In genomic region chr13:62502606-62503005, GRCh38 we compare ENCODE assay signal across 6 cellular contexts.
"Had no signal": no experiment of that assay in that cellular context is flagged by ENCODE, and none has a peak within 500 bp of the region (broad histone marks: within the 10 kb centered on the region; RNA-seq: fewer than 3 reads in every experiment).

No MANE protein-coding gene starts in this region.

- ATAC-seq: HepG2, K562 had no signal

- H3K27ac ChIP-seq: HL-60 had no signal

- DNase-seq: IMR-90, KBM-7, KG1 had no signal

- H3K4me3 ChIP-seq: K562 had no signal
